ENCODE assay signal across 8 cellular contexts in the genomic region with DNA sequence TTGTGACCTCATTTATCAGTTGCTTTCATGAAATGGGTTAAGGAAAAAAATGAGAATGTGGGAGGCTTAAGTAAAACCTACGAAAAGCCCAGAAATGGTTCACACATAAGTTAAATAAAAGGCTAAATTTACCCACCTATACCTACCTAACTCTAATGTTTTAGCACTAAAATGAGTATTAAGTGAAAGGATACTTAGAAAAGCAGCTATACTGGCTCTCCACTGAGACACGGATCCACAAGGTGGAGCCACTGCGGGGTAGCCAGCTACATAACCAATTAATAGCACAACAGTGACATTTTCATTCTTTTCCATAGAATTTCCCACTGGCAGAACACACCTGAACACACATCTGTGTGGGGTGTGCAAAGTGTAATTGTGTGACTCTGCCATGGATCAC.
DNase-seq lines count a peak whose midpoint lies in the region; ATAC-seq and TF ChIP-seq lines count a peak whose summit lies in the region.

No MANE protein-coding gene starts in this region.

- CTCF ChIA-PET in CD4-positive, alpha-beta memory T cell (lab: Charles Lee; ENCODE audit: partially characterized antibody), result interaction anchor here (0.7 to 4.8 kb wide), 9 partner anchors 19 to 225 kb away, joined by 3 to 34 read pairs (median 4); a partner anchor contains a TSS

- DNase-seq in CD4-positive, alpha-beta memory T cell, result peak in 3 of 5 donors; percentile 15 to 24 (median 18)
- DNase-seq in HK-2 (ENCODE audit: unreplicated experiment) (peak; percentile 4), fibroblast of the aortic adventitia (ENCODE audit: low read depth) (peak; percentile 57), retinal pigment epithelial cell (ENCODE audit: low read depth) (no peak), cerebellar cortex (ENCODE audit: low spot score) (no peak)
- DNase-seq in activated CD4-positive, alpha-beta T cell treated with anti-CD3 and anti-CD28 coated beads for 1 hour, result peak; percentile 29

- peaks cover 12 to 29% (median 17%) of the 10 kb centered on the region in 4 donors for H3K4me1 Mint-ChIP-seq in CD4-positive, alpha-beta memory T cell

- H3K4me3 ChIP-seq in CD4-positive, alpha-beta memory T cell (ENCODE audit: low read length in 2 of 2), result no peak overlapping the region
- H3K4me3 ChIP-seq in fibroblast of the aortic adventitia (ENCODE audit: low read depth, low read length) (no peak overlapping the region), retinal pigment epithelial cell (ENCODE audit: low read length) (no peak overlapping the region)

- ATAC-seq in HG03442 (IDR thresholded peaks at IDR 0.05; ENCODE audit: unreplicated experiment) (no peak), GM21576 (IDR thresholded peaks at IDR 0.05; ENCODE audit: unreplicated experiment) (no peak)

- H3K27ac ChIP-seq in CD4-positive, alpha-beta memory T cell (ENCODE audit: low read depth, low read length), result no peak overlapping the region

- H3K27me3 ChIP-seq in CD4-positive, alpha-beta memory T cell (ENCODE audit: insufficient read depth, low read length), result no peaks in the 10 kb centered on the region

- intact Hi-C loops in CD4-positive, alpha-beta memory T cell (cut with micrococcal nuclease), result loop anchor here (1.0 to 5.0 kb wide), 2 partner anchors 45 to 201 kb away; no protein-coding TSS in a partner anchor

- POLR2A ChIA-PET in CD4-positive, alpha-beta memory T cell (lab: Charles Lee; ENCODE audit: partially characterized antibody), result interaction anchor here (1.0 to 1.3 kb wide), 2 partner anchors 99 to 102 kb away, joined by 3 to 7 read pairs; a partner anchor contains a TSS

- peaks cover 19% of the 10 kb centered on the region for H3K4me1 ChIP-seq in CD4-positive, alpha-beta memory T cell (ENCODE audit: insufficient read depth, low read length)

- H3K27ac Mint-ChIP-seq in CD4-positive, alpha-beta memory T cell, result no peak overlapping the region

- TF ChIP-seq CTCF in fibroblast of the aortic adventitia (IDR thresholded peaks at IDR 0.05; ENCODE audit: insufficient read depth, low read length), result peak; percentile 71
- peak; percentile 81 for TF ChIP-seq CTCF in retinal pigment epithelial cell (conservative IDR thresholded peaks at IDR 0.05; ENCODE audit: low read depth, low read length)

- H3K36me3 ChIP-seq in CD4-positive, alpha-beta memory T cell (ENCODE audit: insufficient read depth, low read length), result no peaks in the 10 kb centered on the region

- no peak overlapping the region for H3K4me3 Mint-ChIP-seq in CD4-positive, alpha-beta memory T cell

- peaks cover 13 to 15% of the 10 kb centered on the region in 2 donors for H3K27me3 Mint-ChIP-seq in CD4-positive, alpha-beta memory T cell

- no peaks in the 10 kb centered on the region for H3K36me3 Mint-ChIP-seq in CD4-positive, alpha-beta memory T cell

- H3K9me3 Mint-ChIP-seq in CD4-positive, alpha-beta memory T cell, result no peaks in the 10 kb centered on the region

- no peaks in the 10 kb centered on the region for H3K9me3 ChIP-seq in CD4-positive, alpha-beta memory T cell (ENCODE audit: control insufficient read depth in 1 of 2, low read length in 2 of 2)

Comparison
In these comparisons a context has a peak if more than half of its experiments do, and no peak if none do; other contexts are left out.
1. DNase-seq: peak in CD4-positive, alpha-beta memory T cell (3 of 5), HK-2 (single experiment), activated CD4-positive, alpha-beta T cell treated with anti-CD3 and anti-CD28 coated beads for 1 hour (single experiment) and fibroblast of the aortic adventitia (single experiment); none in retinal pigment epithelial cell (single experiment) and cerebellar cortex (single experiment).